8 cellular contexts compared by ENCODE assay signal in the genomic region with DNA sequence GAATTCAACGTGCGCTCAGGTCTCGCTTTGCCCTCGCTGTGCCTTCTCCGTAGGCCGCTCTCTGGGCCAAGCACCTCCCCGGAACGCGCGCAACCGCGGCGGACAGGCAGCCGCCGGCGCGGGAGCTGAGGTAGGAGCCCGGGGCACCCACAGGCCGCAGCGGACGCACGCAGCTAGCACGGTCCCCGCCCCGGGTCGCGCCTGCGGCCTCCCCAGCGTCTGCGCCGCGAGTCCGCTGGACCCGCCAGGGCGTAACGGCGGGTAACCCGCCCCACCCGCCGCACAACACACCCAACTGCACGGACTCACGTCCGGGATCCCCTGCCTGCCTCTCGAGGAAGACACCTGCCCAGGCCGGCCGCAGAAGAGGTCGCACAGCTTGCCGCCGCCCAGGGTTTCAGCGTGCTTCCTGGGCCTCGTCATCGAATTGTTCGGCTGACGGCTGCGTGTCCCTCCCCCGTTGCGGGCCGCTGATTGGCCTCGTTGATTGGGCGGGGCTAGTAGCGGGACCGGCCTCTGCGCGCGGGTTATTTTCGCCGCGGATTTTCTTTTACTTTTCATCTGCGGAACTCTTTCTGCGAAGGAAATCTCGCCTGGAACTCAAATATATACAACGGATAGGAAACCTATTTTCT. TPM values are rescaled to one million over a fixed set of nuclear protein-coding genes. Genes with fewer than 3 reads are reported as not detected.
A peak's percentile ranks its signal among the peaks of the same experiment; 100 is the strongest.
DNase-seq lines count a peak whose midpoint lies in the region; ATAC-seq, FAIRE-seq and TF ChIP-seq lines count a peak whose summit lies in the region.

Gene CLCC1, minus strand, starts transcription at position 433 of the 635 bp plus-strand sequence. CDS start 13,047 bp downstream, outside the sequence.

- peak; percentile 89 for TF ChIP-seq POLR2A in GM12892 (IDR thresholded peaks at IDR 0.05; ENCODE audit: low read depth, low read length)

- peak within 1 kb of the TSS; percentile 85 for H3K4me3 Mint-ChIP-seq in progenitor cell of endocrine pancreas (ENCODE audit: low read depth)

- no peaks in the 10 kb centered on the region for H3K27me3 Mint-ChIP-seq in progenitor cell of endocrine pancreas

- H3K4me1 Mint-ChIP-seq in progenitor cell of endocrine pancreas (ENCODE audit: low read depth), result peaks cover 6% of the 10 kb centered on the region

- ATAC-seq in HG02852 (IDR thresholded peaks at IDR 0.05; ENCODE audit: unreplicated experiment) (peak; percentile 90), left cardiac atrium (peak; percentile 98 to 99)

- TF ChIP-seq CTCF in progenitor cell of endocrine pancreas (IDR thresholded peaks at IDR 0.05; ENCODE audit: unreplicated experiment), result no peak

- intact Hi-C loops in T-helper 1 cell treated with Interleukin-12 subunit alpha and Interleukin-12 subunit beta and Interleukin-4 antibody, amounts not matched to agents 30 ng/mL and 1 ng/mL, for 36 hours (cut with micrococcal nuclease), result loop anchor here (1.0 to 5.0 kb wide), 9 partner anchors 79 to 401 kb away; partner anchors contain the start of genes EEIG2, GPSM2, PRPF38B and SARS1
- intact Hi-C loops in left cardiac atrium (cut with DNase I), result loop anchor here in 1 of 2 donors (10.0 kb wide), 1 partner anchor 152 kb away; the partner anchor contains the start of gene ELAPOR1

- H3K36me3 Mint-ChIP-seq in progenitor cell of endocrine pancreas (ENCODE audit: insufficient read depth), result peaks cover 1% of the 10 kb centered on the region

- peak; percentile 84 for DNase-seq in GM12892 (ENCODE audit: insufficient read length)
- peak; percentile 87 for DNase-seq in NCI-H146 treated with DMSO at 0.1 percent for 48 hours (lab: John Stamatoyannopoulos, UW; ENCODE audit: unreplicated experiment)
- peak; percentile 69 for DNase-seq in amniotic stem cell (lab: John Stamatoyannopoulos, UW)
- peak; percentile 94 for DNase-seq in left cardiac atrium
- DNase-seq in progenitor cell of endocrine pancreas (ENCODE audit: low spot score, unreplicated experiment), result peak; percentile 80
- peak; percentile 94 for DNase-seq in ureter (ENCODE audit: low spot score)

- peak within 1 kb of the TSS; percentile 98 for H3K27ac Mint-ChIP-seq in progenitor cell of endocrine pancreas

- FAIRE-seq in GM12892 (lab: Jason Lieb, UNC), result peak; percentile 87

- H3K9me3 Mint-ChIP-seq in progenitor cell of endocrine pancreas (ENCODE audit: low read depth), result no peaks in the 10 kb centered on the region

RNA-seq across cellular contexts. Expression of gene CLCC1, which starts in this region (rescaled TPM):
- polyA plus RNA-seq in GM12892 (2012; ENCODE audit: missing spikeins), result 18.0 TPM
- total RNA-seq in T-helper 1 cell treated with Interleukin-12 subunit alpha and Interleukin-12 subunit beta and Interleukin-4 antibody, amounts not matched to agents 30 ng/mL and 1 ng/mL, for 36 hours, result 20.9 and 23.9 TPM in 2 replicates
- total RNA-seq in left cardiac atrium (10 to 100 TPM; 23.5 to 28.3 TPM), progenitor cell of endocrine pancreas (33.2 and 35.2 TPM in 2 replicates), ureter (43.2 TPM)

Comparison
In these comparisons a context has a peak if more than half of its experiments do, and no peak if none do; other contexts are left out.
1. Peak in every context shown above with its lines: DNase-seq and ATAC-seq.